9 cellular contexts compared by ENCODE assay signal in the genomic region with DNA sequence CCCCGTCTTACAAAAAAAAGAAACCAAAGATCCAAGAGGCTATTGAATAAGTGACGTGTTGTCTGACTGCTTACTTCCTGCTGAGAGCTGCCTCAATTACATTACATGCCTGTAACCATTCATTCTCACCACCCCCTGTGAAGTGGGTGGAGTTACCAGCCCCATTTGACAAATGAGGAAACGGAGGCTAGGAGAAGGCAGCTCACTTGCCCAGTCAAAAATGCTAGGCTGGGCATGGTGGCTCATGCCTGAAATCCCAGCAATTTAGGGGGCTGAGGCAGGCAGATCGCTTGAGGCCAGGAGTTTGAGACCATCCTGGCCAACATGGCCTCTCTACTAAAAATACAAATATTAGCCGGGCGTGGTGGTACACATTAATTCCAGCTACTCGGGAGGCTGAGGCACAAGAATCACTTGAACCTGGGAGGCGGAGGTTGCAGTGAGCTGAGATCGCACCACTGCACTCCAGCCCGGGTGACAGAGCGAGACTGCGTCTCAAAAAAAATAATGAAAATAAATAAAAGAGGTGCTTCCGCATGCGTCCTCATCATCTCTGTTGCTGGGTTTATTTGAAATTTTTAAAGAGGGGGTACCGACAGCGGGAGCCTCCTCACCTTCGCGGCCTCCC. TPM values are rescaled to one million over a fixed set of nuclear protein-coding genes. Genes with fewer than 3 reads are reported as not detected.
A peak's percentile ranks its signal among the peaks of the same experiment; 100 is the strongest.
DNase-seq lines count a peak whose midpoint lies in the region; ATAC-seq and TF ChIP-seq lines count a peak whose summit lies in the region.
"Had no signal": no experiment of that assay in that cellular context is flagged by ENCODE, and none has a peak within 500 bp of the region (broad histone marks: within the 10 kb centered on the region; RNA-seq: fewer than 3 reads in every experiment).

No MANE protein-coding gene starts in this region.

- TF ChIP-seq CTCF in CD4-positive, alpha-beta T cell (IDR thresholded peaks at IDR 0.05) = no peak
- TF ChIP-seq CTCF in OCI-LY1 (IDR thresholded peaks at IDR 0.05; ENCODE audit: low read length) (no peak), foreskin fibroblast (IDR thresholded peaks at IDR 0.05; ENCODE audit: low read depth, low read length) (no peak), upper lobe of right lung (IDR thresholded peaks at IDR 0.05) (no peak)

- no peaks in the 10 kb centered on the region for H3K9me3 Mint-ChIP-seq in CD4-positive, alpha-beta T cell
- no peaks in the 10 kb centered on the region for H3K9me3 Mint-ChIP-seq in activated T-cell treated with anti-CD3 and anti-CD28 coated beads, Interleukin-2, amount 50 U/mL, for 72 hours

- no peaks in the 10 kb centered on the region for H3K9me2 ChIP-seq in OCI-LY1 (ENCODE audit: low read depth, low read length)

- peak overlapping the region; percentile 100 for H3K4me3 Mint-ChIP-seq in CD4-positive, alpha-beta T cell
- H3K4me3 Mint-ChIP-seq in activated T-cell treated with anti-CD3 and anti-CD28 coated beads, Interleukin-2, amount 50 U/mL, for 72 hours = peak overlapping the region; percentile 93

- CTCF ChIA-PET in CD4-positive, alpha-beta T cell (lab: Charles Lee) = no interaction called here

- ATAC-seq in CD4-positive, alpha-beta T cell (ENCODE audit: poor library complexity) = peak; percentile 56
- peak; percentile 67 to 70 for ATAC-seq in activated T-cell treated with anti-CD3 and anti-CD28 coated beads, Interleukin-2, amount 50 U/mL, for 72 hours (replicated peaks in 1 of 2)
- peak; percentile 71 for ATAC-seq in upper lobe of right lung
- ATAC-seq in GM19467 (IDR thresholded peaks at IDR 0.05; ENCODE audit: unreplicated experiment) = no peak

- H3K36me3 ChIP-seq in OCI-LY1 (ENCODE audit: insufficient read depth, low read length) (peaks cover 31% of the 10 kb centered on the region; the same call in 1 of the 2 replicates), upper lobe of right lung (peaks cover 22% of the 10 kb centered on the region)

- peak overlapping the region; percentile 93 for H3K27ac Mint-ChIP-seq in CD4-positive, alpha-beta T cell
- H3K27ac Mint-ChIP-seq in activated T-cell treated with anti-CD3 and anti-CD28 coated beads, Interleukin-2, amount 50 U/mL, for 72 hours = peak overlapping the region; percentile 92

- H3K4me1 Mint-ChIP-seq in CD4-positive, alpha-beta T cell (ENCODE audit: low read depth) = peaks cover 74% of the 10 kb centered on the region
- peaks cover 67% of the 10 kb centered on the region for H3K4me1 Mint-ChIP-seq in activated T-cell treated with anti-CD3 and anti-CD28 coated beads, Interleukin-2, amount 50 U/mL, for 72 hours (ENCODE audit: low read depth)

- DNase-seq in CD4-positive, alpha-beta T cell = peak in 7 of 10 experiments; percentile 22 to 54 (median 26)
- DNase-seq in HCEC 1CT = peak; percentile 69
- DNase-seq in activated T-cell treated with anti-CD3 and anti-CD28 coated beads, Interleukin-2, amount 50 U/mL, for 72 hours = peak; percentile 54 to 58
- peak; percentile 72 to 79 for DNase-seq in foreskin fibroblast
- peak; percentile 79 for DNase-seq in non-pigmented ciliary epithelial cell (ENCODE audit: low read depth)
- DNase-seq in upper lobe of right lung = no peak

- intact Hi-C loops in CD4-positive, alpha-beta T cell (cut with DNase I, micrococcal nuclease) = loop anchor here (1.0 to 5.0 kb wide), 7 partner anchors 36 to 176 kb away; partner anchors contain the start of genes AP3D1 (in 1 of the 2), PLEKHJ1 (in 1 of the 2), SF3A2 (in 1 of the 2) and TIMM13 (in 1 of the 2)
- intact Hi-C loops in upper lobe of right lung (cut with DNase I) = no loop called here

- 0 out of 2 replicates have a peak, but pooled peaks cover 8% of the 10 kb centered on the region for H3F3A ChIP-seq in OCI-LY1 (ENCODE audit: insufficient read depth, low read length)

- H3K4me1 ChIP-seq in OCI-LY1 (ENCODE audit: insufficient read depth, low read length, severe bottlenecking) = peaks cover 79% of the 10 kb centered on the region
- H3K4me1 ChIP-seq in upper lobe of right lung = peaks cover 31% of the 10 kb centered on the region

- H3K36me3 Mint-ChIP-seq in CD4-positive, alpha-beta T cell (ENCODE audit: low read depth) = peaks cover 47% of the 10 kb centered on the region
- peaks cover 6 to 12% of the 10 kb centered on the region in 2 donors for H3K36me3 Mint-ChIP-seq in activated T-cell treated with anti-CD3 and anti-CD28 coated beads, Interleukin-2, amount 50 U/mL, for 72 hours (ENCODE audit: insufficient read depth in 2 of 2)

- peak overlapping the region; percentile 57 for H3K27ac ChIP-seq in CD4-positive, alpha-beta T cell (ENCODE audit: low read depth, low read length)
- H3K27ac ChIP-seq in OCI-LY1 (ENCODE audit: low read depth, low read length, poor library complexity, severe bottlenecking) (peak overlapping the region; percentile 81), upper lobe of right lung (peak overlapping the region; percentile 74)

- peak overlapping the region; percentile 98 for H3K4me2 ChIP-seq in OCI-LY1 (ENCODE audit: low read length)

- no peaks in the 10 kb centered on the region for H4K20me1 ChIP-seq in OCI-LY1 (ENCODE audit: insufficient read depth, low read length)

- no peaks in the 10 kb centered on the region for H3K9me3 ChIP-seq in CD4-positive, alpha-beta T cell (ENCODE audit: control insufficient read depth, low read length)
- H3K9me3 ChIP-seq in OCI-LY1 (ENCODE audit: low read length) = no peaks in the 10 kb centered on the region
- H3K9me3 ChIP-seq in upper lobe of right lung = no peaks in the 10 kb centered on the region

- POLR2A ChIA-PET in CD4-positive, alpha-beta T cell (lab: Charles Lee) = interaction anchor here (0.6 to 1.7 kb wide), 11 partner anchors 12 to 244 kb away, joined by 3 to 7 read pairs (median 4); partner anchors contain the start of genes GADD45B and PLEKHJ1

- H3K79me2 ChIP-seq in OCI-LY1 (ENCODE audit: insufficient read depth, low read length) = peaks cover 15% of the 10 kb centered on the region

- no peak overlapping the region for H2AFZ ChIP-seq in OCI-LY1 (ENCODE audit: low read length)

- H3K27me3 Mint-ChIP-seq in CD4-positive, alpha-beta T cell = no peaks in the 10 kb centered on the region
- H3K27me3 Mint-ChIP-seq in activated T-cell treated with anti-CD3 and anti-CD28 coated beads, Interleukin-2, amount 50 U/mL, for 72 hours (ENCODE audit: low read depth) = no peaks in the 10 kb centered on the region

- H3K4me3 ChIP-seq in OCI-LY1 (ENCODE audit: low read depth, low read length, poor library complexity, severe bottlenecking) (peak overlapping the region; percentile 98), foreskin fibroblast (ENCODE audit: low read depth in 1 of 2, low read length in 2 of 2) (peak overlapping the region; percentile 82 to 97), upper lobe of right lung (peak overlapping the region; percentile 73)

- H3K9ac ChIP-seq in OCI-LY1 (ENCODE audit: low read length) = peak overlapping the region; percentile 99

- H3K27me3 ChIP-seq in CD4-positive, alpha-beta T cell (ENCODE audit: control insufficient read depth, insufficient read depth, low read length) = no peaks in the 10 kb centered on the region
- H3K27me3 ChIP-seq in OCI-LY1 (ENCODE audit: insufficient read depth, low read length) = no peaks in the 10 kb centered on the region
- H3K27me3 ChIP-seq in upper lobe of right lung = no peaks in the 10 kb centered on the region

RNA-seq across cellular contexts. Expression of gene LSM7, which starts 0.5 kb away (rescaled TPM):
- total RNA-seq in CD4-positive, alpha-beta T cell = 10 to 100 TPM; 73.6 to 80.1 TPM
- total RNA-seq in activated T-cell treated with anti-CD3 and anti-CD28 coated beads, Interleukin-2, amount 50 U/mL, for 72 hours = 10 to 100 TPM; 74.7 to 84.5 TPM
- total RNA-seq in upper lobe of right lung = 55.9 TPM

RNA-seq across cellular contexts. Expression of gene SPPL2B, which starts 0.6 kb away (rescaled TPM):
- total RNA-seq in CD4-positive, alpha-beta T cell = 100 to 1,000 TPM; 106 to 111 TPM
- 10 to 100 TPM; 52.0 to 55.3 TPM for total RNA-seq in activated T-cell treated with anti-CD3 and anti-CD28 coated beads, Interleukin-2, amount 50 U/mL, for 72 hours
- total RNA-seq in upper lobe of right lung = 50.9 TPM

RNA-seq across cellular contexts. Expression of gene LINGO3, which starts 19.9 kb away (rescaled TPM):
- under 1 TPM; 0.33 to 0.39 TPM for total RNA-seq in CD4-positive, alpha-beta T cell
- total RNA-seq in activated T-cell treated with anti-CD3 and anti-CD28 coated beads, Interleukin-2, amount 50 U/mL, for 72 hours = not detected
- total RNA-seq in upper lobe of right lung = not detected

RNA-seq across cellular contexts. Expression of gene TMPRSS9, which starts 32.2 kb away (rescaled TPM):
- not detected for total RNA-seq in CD4-positive, alpha-beta T cell
- total RNA-seq in activated T-cell treated with anti-CD3 and anti-CD28 coated beads, Interleukin-2, amount 50 U/mL, for 72 hours = under 1 TPM in 1 of 2 donors, not detected in 1; 0.19 TPM
- not detected for total RNA-seq in upper lobe of right lung
- total RNA-seq: activated CD8-positive, alpha-beta memory T cell treated with anti-CD3 and anti-CD28 coated beads for 36 hours had no signal

RNA-seq across cellular contexts. Expression of gene PEAK3, which starts 45.9 kb away (rescaled TPM):
- total RNA-seq in CD4-positive, alpha-beta T cell = not detected
- under 1 TPM in 1 of 2 donors, not detected in 1; 0.09 TPM for total RNA-seq in activated T-cell treated with anti-CD3 and anti-CD28 coated beads, Interleukin-2, amount 50 U/mL, for 72 hours
- total RNA-seq in upper lobe of right lung = 4.5 TPM
